ENCODE assay signal across 10 cellular contexts in genomic region chrX:118627084-118627758, GRCh38.
A peak's percentile ranks its signal among the peaks of the same experiment; 100 is the strongest.
DNase-seq lines count a peak whose midpoint lies in the region; ATAC-seq and TF ChIP-seq lines count a peak whose summit lies in the region.
"Had no signal": no experiment of that assay in that cellular context is flagged by ENCODE, and none has a peak within 500 bp of the region (broad histone marks: within the 10 kb centered on the region; RNA-seq: fewer than 3 reads in every experiment).

No MANE protein-coding gene starts in this region.

- DNase-seq in DMS153 treated with DMSO at 0.1 percent for 48 hours (lab: John Stamatoyannopoulos, UW; ENCODE audit: unreplicated experiment): peak; percentile 10
- DNase-seq in H9: no peak
- peak; percentile 16 for DNase-seq in RPMI8226
- no peak for DNase-seq in kidney epithelial cell (ENCODE audit: low read depth)
- DNase-seq in omental fat pad (ENCODE audit: low spot score): no peak
- no peak for DNase-seq in Ammon's horn (ENCODE audit: low spot score)
- no peak for DNase-seq in DMS79 treated with DMSO at 0.1 percent for 48 hours (lab: John Stamatoyannopoulos, UW)

- H3K9ac ChIP-seq in H9 (ENCODE audit: extremely low read depth, insufficient read length, low read length): no peak overlapping the region

- H2BK15ac ChIP-seq in H9 (ENCODE audit: low read depth, low read length): no peak overlapping the region

- no peak overlapping the region for H3K4me2 ChIP-seq in H9 (ENCODE audit: insufficient read depth, insufficient read length, low read length)

- TF ChIP-seq CTCF in H9 (conservative IDR thresholded peaks at IDR 0.05) (peak; percentile 62), kidney epithelial cell (IDR thresholded peaks at IDR 0.05; ENCODE audit: insufficient read depth, low read length, poor library complexity, severe bottlenecking) (peak; percentile 51), omental fat pad (IDR thresholded peaks at IDR 0.05) (no peak)

- peaks cover 1 to 31% of the 10 kb centered on the region in 2 experiments; a peak in 2 of 5 replicates for H3K9me3 Mint-ChIP-seq in H9

- H4K8ac ChIP-seq in H9 (replicated peaks; ENCODE audit: insufficient read length, low read depth, low read length): no peak overlapping the region

- no peak overlapping the region for H2BK12ac ChIP-seq in H9 (ENCODE audit: insufficient read length, low read depth, low read length)

- WGBS in H9 (ENCODE audit: extremely low coverage, insufficient read length, low lambda C conversion rate): no CpG with 5 or more reads among the region's 5 CpGs

- no peak overlapping the region for H3T11ph ChIP-seq in H9 (ENCODE audit: low read length)

- no peak overlapping the region for H3K18ac ChIP-seq in H9 (ENCODE audit: insufficient read length, low read depth, low read length)

- H3K79me1 ChIP-seq in H9 (ENCODE audit: insufficient read depth, low read depth, low read length, poor library complexity, severe bottlenecking): no peaks in the 10 kb centered on the region

- no peak overlapping the region for H2BK120ac ChIP-seq in H9 (ENCODE audit: low read depth, low read length, poor library complexity, severe bottlenecking)

- no peak overlapping the region for H3K4ac ChIP-seq in H9 (ENCODE audit: low read depth, low read length)

- H3K27me3 ChIP-seq in H9 (ENCODE audit: insufficient read depth, low read length) (no peaks in the 10 kb centered on the region), kidney epithelial cell (ENCODE audit: control insufficient read depth, insufficient read depth, low read length) (no peaks in the 10 kb centered on the region)

- peaks cover 16% of the 10 kb centered on the region for H3K9me3 ChIP-seq in H9 (ENCODE audit: control insufficient read depth, low read depth, low read length)

- H2AK5ac ChIP-seq in H9 (ENCODE audit: insufficient read length, low read length): no peak overlapping the region

- H3K14ac ChIP-seq in H9 (ENCODE audit: insufficient read depth, low read length): no peak overlapping the region

- H3K36me3 ChIP-seq in kidney epithelial cell (ENCODE audit: control insufficient read depth, insufficient read depth, low read length): no peaks in the 10 kb centered on the region

- no peak overlapping the region for H3K56ac ChIP-seq in H9 (ENCODE audit: insufficient read length, low read depth, low read length)

- no peaks in the 10 kb centered on the region for H3K79me2 ChIP-seq in H9 (ENCODE audit: insufficient read depth, low read length)

- no peak overlapping the region for H4K91ac ChIP-seq in H9 (ENCODE audit: insufficient read length, low read depth, low read length)

- no peak overlapping the region for H3K27ac Mint-ChIP-seq in H9

- H4K5ac ChIP-seq in H9 (ENCODE audit: insufficient read length, low read depth, low read length): no peak overlapping the region

- H3K4me1 ChIP-seq in H9 (ENCODE audit: insufficient read depth, low read length): no peaks in the 10 kb centered on the region

- no peak overlapping the region for H2BK20ac ChIP-seq in H9 (ENCODE audit: low read depth, low read length, poor library complexity, severe bottlenecking)

- H3K27ac ChIP-seq in H9 (ENCODE audit: insufficient read length, low read depth, low read length): no peak overlapping the region

- H3K23ac ChIP-seq in H9 (ENCODE audit: insufficient read length, low read depth, low read length): no peak overlapping the region

- H3K4me1 Mint-ChIP-seq in H9: no peaks in the 10 kb centered on the region

- ATAC-seq in HG03025 (IDR thresholded peaks at IDR 0.05; ENCODE audit: low FRiP score, unreplicated experiment): no peak
- ATAC-seq in omental fat pad (ENCODE audit: low FRiP score): no peak

- peaks cover 3 to 9% (median 6%) of the 10 kb centered on the region in 3 experiments; a peak in 5 of 7 replicates for H3K36me3 Mint-ChIP-seq in H9 (ENCODE audit: insufficient read depth in 1 of 3, low read depth in 3 of 3)
- H3K36me3 Mint-ChIP-seq: activated naive CD8-positive, alpha-beta T cell had no signal

- H2BK5ac ChIP-seq in H9 (ENCODE audit: insufficient read length, low read length): no peak overlapping the region

- no peak overlapping the region for H3K4me3 Mint-ChIP-seq in H9
- H3K4me3 Mint-ChIP-seq: activated naive CD8-positive, alpha-beta T cell had no signal

- H4K20me1 ChIP-seq in H9 (ENCODE audit: control insufficient read depth, insufficient read depth, insufficient read length): no peaks in the 10 kb centered on the region

- no peak overlapping the region for H2AFZ ChIP-seq in H9 (ENCODE audit: low read length)

- H3K27me3 Mint-ChIP-seq in H9 (ENCODE audit: low read depth): no peaks in the 10 kb centered on the region
- H3K27me3 Mint-ChIP-seq: activated naive CD8-positive, alpha-beta T cell had no signal

- H3K23me2 ChIP-seq in H9 (ENCODE audit: insufficient read length, low read depth, low read length, poor library complexity, severe bottlenecking): no peaks in the 10 kb centered on the region

- H3K4me3 ChIP-seq in kidney epithelial cell (ENCODE audit: low read depth, low read length): no peak overlapping the region
- H3K4me3 ChIP-seq: lung had no signal

Comparison
In these comparisons a context has a peak if more than half of its experiments do, and no peak if none do; other contexts are left out.
1. DNase-seq: peak in DMS153 treated with DMSO at 0.1 percent for 48 hours (single experiment) and RPMI8226 (single experiment); none in H9 (single experiment), kidney epithelial cell (single experiment), omental fat pad (single experiment), Ammon's horn (single experiment) and DMS79 treated with DMSO at 0.1 percent for 48 hours (single experiment).
2. CTCF ChIP-seq: peak in H9 (single experiment) and kidney epithelial cell (single experiment); none in omental fat pad (0 of 3).